In genomic region chr11:64849600-64850356, GRCh38 we compare ENCODE assay signal across 11 cellular contexts. TPM values are rescaled to one million over a fixed set of nuclear protein-coding genes. Genes with fewer than 3 reads are reported as not detected.
DNase-seq lines count a peak whose midpoint lies in the region; ATAC-seq and TF ChIP-seq lines count a peak whose summit lies in the region.
"Had no signal": no experiment of that assay in that cellular context is flagged by ENCODE, and none has a peak within 500 bp of the region (broad histone marks: within the 10 kb centered on the region; RNA-seq: fewer than 3 reads in every experiment).

No MANE protein-coding gene starts in this region.

- H3K27ac ChIP-seq in breast epithelium (peak overlapping the region; percentile 29 to 69), right lobe of liver (no peak overlapping the region)

- TF ChIP-seq CTCF in breast epithelium (IDR thresholded peaks at IDR 0.05) (no peak), MCF 10A (IDR thresholded peaks at IDR 0.05; ENCODE audit: unreplicated experiment) (no peak), right lobe of liver (IDR thresholded peaks at IDR 0.05) (peak in 1 of 4 donors; percentile 11)

- H3K36me3 Mint-ChIP-seq in MCF 10A (ENCODE audit: insufficient read depth, unreplicated experiment) = peaks cover 9% of the 10 kb centered on the region

- H3K4me3 ChIP-seq in breast epithelium (no peak overlapping the region), adipocyte (ENCODE audit: low read length) (no peak overlapping the region), right lobe of liver (no peak overlapping the region)

- peak overlapping the region; percentile 2 for H3K9ac ChIP-seq in adipocyte (ENCODE audit: low read length)

- ATAC-seq in right lobe of liver (peak; percentile 2 to 28 (median 18)), HG02759 (IDR thresholded peaks at IDR 0.05; ENCODE audit: unreplicated experiment) (no peak), HG03108 (IDR thresholded peaks at IDR 0.05; ENCODE audit: unreplicated experiment) (no peak), GM19351 (IDR thresholded peaks at IDR 0.05; ENCODE audit: unreplicated experiment) (no peak)

- 63% methylated on average over 6 of the region's 19 CpGs for WGBS in right lobe of liver (ENCODE audit: insufficient coverage, low coverage, low lambda C conversion rate, missing lambda C conversion rate)

- no TSS peak for BruUV-seq in MCF 10A (replicated peaks; lab: Mats Ljungman, UMichigan)

- no peaks in the 10 kb centered on the region for H3K9me3 ChIP-seq in breast epithelium
- H3K9me3 ChIP-seq in adipocyte (ENCODE audit: control insufficient read depth, low read length) = no peaks in the 10 kb centered on the region
- H3K9me3 ChIP-seq in right lobe of liver = no peaks in the 10 kb centered on the region

- H3K4me1 Mint-ChIP-seq in MCF 10A (ENCODE audit: insufficient read depth, unreplicated experiment) = peaks cover 28% of the 10 kb centered on the region

- intact Hi-C loops in breast epithelium (cut with DNase I; ENCODE audit: low total_unique reads) = loop anchor here (5.0 to 10.0 kb wide), 2 partner anchors 48 to 165 kb away; partner anchors contain the start of gene ARL2
- intact Hi-C loops in MCF 10A (cut with micrococcal nuclease) = no loop called here
- intact Hi-C loops in right lobe of liver (cut with DNase I) = loop anchor here (5.0 to 10.0 kb wide), 2 partner anchors 48 to 65 kb away; no protein-coding TSS in a partner anchor

- H3K9me3 Mint-ChIP-seq in MCF 10A (ENCODE audit: unreplicated experiment) = no peaks in the 10 kb centered on the region

- H3K4me1 ChIP-seq in breast epithelium (peaks cover 14 to 19% of the 10 kb centered on the region in 2 donors), adipocyte (ENCODE audit: control insufficient read depth, insufficient read depth, low read length) (peaks cover 18% of the 10 kb centered on the region), right lobe of liver (peaks cover 0 to 20% (median 10%) of the 10 kb centered on the region in 4 donors)

- DNase-seq in breast epithelium (ENCODE audit: low spot score in 2 of 2) = no peak
- no peak for DNase-seq in MCF 10A (ENCODE audit: unreplicated experiment)
- no peak for DNase-seq in adipocyte (ENCODE audit: low read depth)
- DNase-seq in right lobe of liver = no peak
- no peak for DNase-seq in NCI-H1417 treated with DMSO at 0.1 percent for 48 hours (lab: John Stamatoyannopoulos, UW)
- DNase-seq: activated CD8-positive, alpha-beta memory T cell treated with anti-CD3 and anti-CD28 coated beads for 24 hours; COR-L47; stimulated activated CD4-positive, alpha-beta T cell treated with anti-CD3 and anti-CD28 coated beads, Interleukin-15, amount 100 ng/mL, for 24 hours had no signal

- CTCF ChIA-PET in MCF 10A (lab: Yijun Ruan, JAX) = interaction anchor here (0.6 to 15.7 kb wide), 8 partner anchors 10 to 164 kb away, joined by 3 to 286 read pairs (median 25); partner anchors contain the start of genes ARL2, BATF2 and EHD1

- H3K27me3 Mint-ChIP-seq in MCF 10A (ENCODE audit: insufficient read depth, unreplicated experiment) = no peaks in the 10 kb centered on the region

- H3K27me3 ChIP-seq in breast epithelium = no peaks in the 10 kb centered on the region
- no peaks in the 10 kb centered on the region for H3K27me3 ChIP-seq in adipocyte (replicated peaks; ENCODE audit: control insufficient read depth, insufficient read depth, low read length)
- no peaks in the 10 kb centered on the region for H3K27me3 ChIP-seq in right lobe of liver

- no peaks in the 10 kb centered on the region for H3K36me3 ChIP-seq in breast epithelium
- peaks cover 15% of the 10 kb centered on the region for H3K36me3 ChIP-seq in adipocyte (ENCODE audit: control insufficient read depth, insufficient read depth, low read length, severe bottlenecking)
- peaks cover 0 to 8% (median 0%) of the 10 kb centered on the region in 4 donors for H3K36me3 ChIP-seq in right lobe of liver

- no peak overlapping the region for H3K27ac Mint-ChIP-seq in MCF 10A (ENCODE audit: low read depth, unreplicated experiment)

- POLR2A ChIA-PET in MCF 10A (lab: Yijun Ruan, JAX) = interaction anchor here (0.6 to 2.3 kb wide), 6 partner anchors 25 to 165 kb away, joined by 3 to 22 read pairs (median 4); partner anchors contain the start of genes ATG2A and EHD1

- H3K4me3 Mint-ChIP-seq in MCF 10A (ENCODE audit: unreplicated experiment) = no peak overlapping the region

- TF ChIP-seq POLR2A in breast epithelium (IDR thresholded peaks at IDR 0.05) = no peak
- TF ChIP-seq POLR2A in right lobe of liver (IDR thresholded peaks at IDR 0.05) = no peak

RNA-seq across cellular contexts. Expression of gene CDC42BPG, which starts 5.3 kb away (rescaled TPM):
- total RNA-seq in breast epithelium (10 to 100 TPM in 1 of 3 donors, 1 to 10 TPM in 1, not detected in 1; 5.9 to 14.9 TPM), MCF 10A (2022) (3.0 and 3.7 TPM in 2 replicates), right lobe of liver (1 to 10 TPM in 1 of 6 experiments, under 1 TPM in 5; 0.63 to 1.1 (median 0.99) TPM)

RNA-seq across cellular contexts. Expression of gene EHD1, which starts 28.6 kb away (rescaled TPM):
- total RNA-seq in breast epithelium (10 to 100 TPM; 26.9 to 45.4 (median 31.2) TPM), MCF 10A (2022) (67.9 and 80.6 TPM in 2 replicates), right lobe of liver (10 to 100 TPM; 18.8 to 36.1 (median 26.3) TPM)

RNA-seq across cellular contexts. Expression of gene MEN1, which starts 39.4 kb away (rescaled TPM):
- total RNA-seq in breast epithelium (10 to 100 TPM; 11.4 to 19.0 (median 14.8) TPM), MCF 10A (2022) (29.2 and 33.1 TPM in 2 replicates), right lobe of liver (10 to 100 TPM; 13.1 to 21.5 (median 17.0) TPM)

RNA-seq across cellular contexts. Expression of gene MAP4K2, which starts 46.8 kb away (rescaled TPM):
- total RNA-seq in breast epithelium (10 to 100 TPM in 2 of 3 donors, 1 to 10 TPM in 1; 7.7 to 16.1 (median 14.0) TPM), MCF 10A (2022) (4.9 and 6.8 TPM in 2 replicates), right lobe of liver (10 to 100 TPM in 1 of 6 experiments, 1 to 10 TPM in 5; 3.4 to 14.7 (median 4.8) TPM)

Comparison
In these comparisons a context has a peak if more than half of its experiments do, and no peak if none do; other contexts are left out.
1. H3K27ac ChIP-seq: peak in breast epithelium (2 of 2); none in right lobe of liver (0 of 3).
2. ATAC-seq: peak in right lobe of liver (4 of 4); none in HG02759 (single experiment), HG03108 (single experiment) and GM19351 (single experiment).